Comparison of ENCODE assay signal across 12 cellular contexts in the genomic region with DNA sequence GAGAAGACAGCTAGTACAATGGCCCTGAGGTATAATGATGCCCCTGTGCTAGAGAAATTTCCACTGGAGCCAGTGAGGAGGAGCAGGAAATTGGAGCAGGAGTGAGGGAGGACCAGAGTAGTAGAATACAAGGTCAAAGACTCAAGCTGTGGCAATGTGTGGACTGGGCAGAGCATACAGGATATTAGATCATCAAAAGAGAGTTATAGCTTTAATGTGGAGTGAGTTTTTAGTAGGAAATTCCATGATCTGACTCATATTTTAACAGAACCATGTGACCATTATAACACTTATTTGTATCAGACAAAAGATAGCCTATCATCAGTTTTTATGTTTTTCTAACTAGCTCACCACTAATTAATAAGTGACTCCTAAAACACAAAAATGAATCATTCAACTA.
DNase-seq lines count a peak whose midpoint lies in the region; ATAC-seq, FAIRE-seq and TF ChIP-seq lines count a peak whose summit lies in the region.
"Had no signal": no experiment of that assay in that cellular context is flagged by ENCODE, and none has a peak within 500 bp of the region (broad histone marks: within the 10 kb centered on the region; RNA-seq: fewer than 3 reads in every experiment).

No MANE protein-coding gene starts in this region.

- peaks cover 7 to 26% (median 23%) of the 10 kb centered on the region in 5 experiments for H3K9me3 Mint-ChIP-seq in brain

- H3K27ac Mint-ChIP-seq in brain = peak overlapping the region; percentile 4 to 93 (median 74)
- H3K27ac Mint-ChIP-seq: natural killer cell treated with Interleukin-12 subunit alpha and Interleukin-12 subunit beta and Interleukin-15 and Interleukin-18, amount 100 ng/mL, for 72 hours had no signal

- peaks cover 42% of the 10 kb centered on the region for H3K4me1 Mint-ChIP-seq in brain

- peak overlapping the region in 1 of 5 experiments; percentile 62 for H3K4me3 Mint-ChIP-seq in brain
- H3K4me3 Mint-ChIP-seq: natural killer cell treated with Interleukin-12 subunit alpha and Interleukin-12 subunit beta and Interleukin-15 and Interleukin-18, amount 100 ng/mL, for 72 hours had no signal

- TF ChIP-seq CTCF in brain (conservative IDR thresholded peaks at IDR 0.05) = no peak
- TF ChIP-seq CTCF in kidney epithelial cell (IDR thresholded peaks at IDR 0.05; ENCODE audit: insufficient read depth, low read length, poor library complexity, severe bottlenecking) = no peak

- FAIRE-seq in HTR-8/SVneo (lab: Jason Lieb, UNC) = no peak

- no peaks in the 10 kb centered on the region for H3K27me3 Mint-ChIP-seq in brain
- H3K27me3 Mint-ChIP-seq: natural killer cell treated with Interleukin-12 subunit alpha and Interleukin-12 subunit beta and Interleukin-15 and Interleukin-18, amount 100 ng/mL, for 72 hours had no signal

- ATAC-seq in left lobe of liver = no peak
- ATAC-seq: natural killer cell treated with Interleukin-12 subunit alpha and Interleukin-12 subunit beta and Interleukin-15 and Interleukin-18, amount 100 ng/mL, for 72 hours had no signal

- peak; percentile 62 for DNase-seq in AG20443 (ENCODE audit: low spot score)
- DNase-seq in HTR-8/SVneo (ENCODE audit: insufficient read length, low spot score) = peak; percentile 28
- DNase-seq in kidney epithelial cell (ENCODE audit: low read depth) = peak; percentile 19
- DNase-seq in GF-D8 (lab: John Stamatoyannopoulos, UW) = no peak
- DNase-seq in GDM1 (lab: John Stamatoyannopoulos, UW) = no peak
- no peak for DNase-seq in left lobe of liver (ENCODE audit: low spot score)
- no peak for DNase-seq in retina
- DNase-seq: colonic mucosa; NCI-H146; stimulated activated naive CD4-positive, alpha-beta T cell had no signal

- peaks cover 14% of the 10 kb centered on the region for H3K36me3 Mint-ChIP-seq in brain
- H3K36me3 Mint-ChIP-seq: natural killer cell treated with Interleukin-12 subunit alpha and Interleukin-12 subunit beta and Interleukin-15 and Interleukin-18, amount 100 ng/mL, for 72 hours had no signal

- H3K36me3 ChIP-seq in kidney epithelial cell (ENCODE audit: control insufficient read depth, insufficient read depth, low read length) = no peaks in the 10 kb centered on the region
- H3K36me3 ChIP-seq: colonic mucosa had no signal

- H3K4me3 ChIP-seq in kidney epithelial cell (ENCODE audit: low read depth, low read length) = no peak overlapping the region
- H3K4me3 ChIP-seq: colonic mucosa had no signal

- no peaks in the 10 kb centered on the region for H3K27me3 ChIP-seq in kidney epithelial cell (ENCODE audit: control insufficient read depth, insufficient read depth, low read length)
- H3K27me3 ChIP-seq: colonic mucosa had no signal

Comparison
In these comparisons a context has a peak if more than half of its experiments do, and no peak if none do; other contexts are left out.
1. DNase-seq: peak in AG20443 (single experiment), HTR-8/SVneo (single experiment) and kidney epithelial cell (single experiment); none in GF-D8 (single experiment), GDM1 (single experiment), left lobe of liver (single experiment) and retina (single experiment).